In the genomic region with DNA sequence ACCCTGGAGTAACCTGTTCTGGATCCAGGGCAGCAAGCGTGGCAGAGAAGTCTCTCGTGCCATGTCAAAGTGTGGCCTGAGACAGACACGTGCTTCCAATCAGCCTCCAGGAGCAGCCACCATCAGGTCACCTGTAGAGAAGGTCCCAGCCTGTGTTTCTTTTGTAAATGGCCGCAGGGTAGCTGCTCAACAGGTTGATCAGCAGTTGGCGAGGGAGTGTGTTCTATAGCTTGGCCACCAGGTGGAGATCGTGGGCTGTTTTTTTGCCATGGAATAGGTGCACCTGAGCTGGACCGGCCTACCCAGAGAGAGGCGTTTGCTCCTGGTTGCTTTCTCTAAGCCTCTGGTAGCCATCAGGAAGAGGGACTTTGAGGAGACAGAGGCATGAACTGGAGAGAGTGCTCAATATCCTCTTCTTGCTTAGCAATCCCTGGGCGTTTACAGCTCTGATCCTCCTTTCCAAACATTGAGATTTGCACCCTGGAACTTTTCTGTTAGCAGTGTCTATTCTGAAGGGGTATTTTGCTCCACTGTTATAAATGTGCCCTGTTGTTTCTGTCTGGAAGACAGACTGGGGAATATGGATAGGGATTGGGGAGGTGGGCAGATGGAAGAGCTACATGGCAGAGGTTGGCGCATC, we compare ENCODE assay signal across 1 cellular context.
TF ChIP-seq lines count a peak whose summit lies in the region.

No MANE protein-coding gene starts in this region.

TF ChIP-seq in HepG2, 621 proteins besides CTCF, POLR2A, EP300 and RAD21 (continued from another document and continues in another):
- TF ChIP-seq, protein P1, sequence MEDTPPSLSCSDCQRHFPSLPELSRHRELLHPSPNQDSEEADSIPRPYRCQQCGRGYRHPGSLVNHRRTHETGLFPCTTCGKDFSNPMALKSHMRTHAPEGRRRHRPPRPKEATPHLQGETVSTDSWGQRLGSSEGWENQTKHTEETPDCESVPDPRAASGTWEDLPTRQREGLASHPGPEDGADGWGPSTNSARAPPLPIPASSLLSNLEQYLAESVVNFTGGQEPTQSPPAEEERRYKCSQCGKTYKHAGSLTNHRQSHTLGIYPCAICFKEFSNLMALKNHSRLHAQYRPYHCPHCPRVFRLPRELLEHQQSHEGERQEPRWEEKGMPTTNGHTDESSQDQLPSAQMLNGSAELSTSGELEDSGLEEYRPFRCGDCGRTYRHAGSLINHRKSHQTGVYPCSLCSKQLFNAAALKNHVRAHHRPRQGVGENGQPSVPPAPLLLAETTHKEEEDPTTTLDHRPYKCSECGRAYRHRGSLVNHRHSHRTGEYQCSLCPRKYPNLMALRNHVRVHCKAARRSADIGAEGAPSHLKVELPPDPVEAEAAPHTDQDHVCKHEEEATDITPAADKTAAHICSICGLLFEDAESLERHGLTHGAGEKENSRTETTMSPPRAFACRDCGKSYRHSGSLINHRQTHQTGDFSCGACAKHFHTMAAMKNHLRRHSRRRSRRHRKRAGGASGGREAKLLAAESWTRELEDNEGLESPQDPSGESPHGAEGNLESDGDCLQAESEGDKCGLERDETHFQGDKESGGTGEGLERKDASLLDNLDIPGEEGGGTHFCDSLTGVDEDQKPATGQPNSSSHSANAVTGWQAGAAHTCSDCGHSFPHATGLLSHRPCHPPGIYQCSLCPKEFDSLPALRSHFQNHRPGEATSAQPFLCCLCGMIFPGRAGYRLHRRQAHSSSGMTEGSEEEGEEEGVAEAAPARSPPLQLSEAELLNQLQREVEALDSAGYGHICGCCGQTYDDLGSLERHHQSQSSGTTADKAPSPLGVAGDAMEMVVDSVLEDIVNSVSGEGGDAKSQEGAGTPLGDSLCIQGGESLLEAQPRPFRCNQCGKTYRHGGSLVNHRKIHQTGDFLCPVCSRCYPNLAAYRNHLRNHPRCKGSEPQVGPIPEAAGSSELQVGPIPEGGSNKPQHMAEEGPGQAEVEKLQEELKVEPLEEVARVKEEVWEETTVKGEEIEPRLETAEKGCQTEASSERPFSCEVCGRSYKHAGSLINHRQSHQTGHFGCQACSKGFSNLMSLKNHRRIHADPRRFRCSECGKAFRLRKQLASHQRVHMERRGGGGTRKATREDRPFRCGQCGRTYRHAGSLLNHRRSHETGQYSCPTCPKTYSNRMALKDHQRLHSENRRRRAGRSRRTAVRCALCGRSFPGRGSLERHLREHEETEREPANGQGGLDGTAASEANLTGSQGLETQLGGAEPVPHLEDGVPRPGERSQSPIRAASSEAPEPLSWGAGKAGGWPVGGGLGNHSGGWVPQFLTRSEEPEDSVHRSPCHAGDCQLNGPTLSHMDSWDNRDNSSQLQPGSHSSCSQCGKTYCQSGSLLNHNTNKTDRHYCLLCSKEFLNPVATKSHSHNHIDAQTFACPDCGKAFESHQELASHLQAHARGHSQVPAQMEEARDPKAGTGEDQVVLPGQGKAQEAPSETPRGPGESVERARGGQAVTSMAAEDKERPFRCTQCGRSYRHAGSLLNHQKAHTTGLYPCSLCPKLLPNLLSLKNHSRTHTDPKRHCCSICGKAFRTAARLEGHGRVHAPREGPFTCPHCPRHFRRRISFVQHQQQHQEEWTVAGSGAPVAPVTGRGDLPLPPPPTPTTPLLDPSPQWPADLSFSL (CRISPR knock-in tag; IDR thresholded peaks at IDR 0.05): no peak
- TF ChIP-seq MTF2 (CRISPR knock-in tag; IDR thresholded peaks at IDR 0.05; ENCODE audit: borderline replicate concordance) (0 out of 2 replicates have a peak, but pooled peaks have one; percentile 49), HNRNPK (IDR thresholded peaks at IDR 0.05; ENCODE audit: low read depth, low read length, poor library complexity, severe bottlenecking) (no peak), NFYB (CRISPR knock-in tag; IDR thresholded peaks at IDR 0.05) (0 out of 2 replicates have a peak, but pooled peaks have one; percentile 12), ZC3H4 (CRISPR knock-in tag; IDR thresholded peaks at IDR 0.05; ENCODE audit: borderline replicate concordance) (no peak), ZFX (CRISPR knock-in tag; IDR thresholded peaks at IDR 0.05; ENCODE audit: low read depth) (0 out of 2 replicates have a peak, but pooled peaks have one; percentile 20), ZNF407 (CRISPR knock-in tag; IDR thresholded peaks at IDR 0.05; ENCODE audit: not compliant biosample characterization) (no peak), ZFP62 (CRISPR knock-in tag; IDR thresholded peaks at IDR 0.05) (no peak), MEIS1 (CRISPR knock-in tag; IDR thresholded peaks at IDR 0.05; ENCODE audit: borderline replicate concordance) (peak; percentile 61; the same call in 1 of the 2 replicates), BORCS8-MEF2B (CRISPR knock-in tag; IDR thresholded peaks at IDR 0.05) (0 out of 2 replicates have a peak, but pooled peaks have one; percentile 35), ZNF331 (CRISPR knock-in tag; IDR thresholded peaks at IDR 0.05) (0 out of 2 replicates have a peak, but pooled peaks have one; percentile 17), TAF15 (IDR thresholded peaks at IDR 0.05; ENCODE audit: low read depth, low read length, poor library complexity, severe bottlenecking) (no peak), HNRNPH1 (optimal IDR thresholded peaks at IDR 0.05; ENCODE audit: low read depth, low read length) (no peak), CHD4 (IDR thresholded peaks at IDR 0.05; ENCODE audit: borderline replicate concordance, low read length) (no peak), PLRG1 (conservative IDR thresholded peaks at IDR 0.05) (no peak)
- TF ChIP-seq, protein P2, sequence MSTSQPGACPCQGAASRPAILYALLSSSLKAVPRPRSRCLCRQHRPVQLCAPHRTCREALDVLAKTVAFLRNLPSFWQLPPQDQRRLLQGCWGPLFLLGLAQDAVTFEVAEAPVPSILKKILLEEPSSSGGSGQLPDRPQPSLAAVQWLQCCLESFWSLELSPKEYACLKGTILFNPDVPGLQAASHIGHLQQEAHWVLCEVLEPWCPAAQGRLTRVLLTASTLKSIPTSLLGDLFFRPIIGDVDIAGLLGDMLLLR (CRISPR knock-in tag; IDR thresholded peaks at IDR 0.05): no peak
- TF ChIP-seq, protein P3, sequence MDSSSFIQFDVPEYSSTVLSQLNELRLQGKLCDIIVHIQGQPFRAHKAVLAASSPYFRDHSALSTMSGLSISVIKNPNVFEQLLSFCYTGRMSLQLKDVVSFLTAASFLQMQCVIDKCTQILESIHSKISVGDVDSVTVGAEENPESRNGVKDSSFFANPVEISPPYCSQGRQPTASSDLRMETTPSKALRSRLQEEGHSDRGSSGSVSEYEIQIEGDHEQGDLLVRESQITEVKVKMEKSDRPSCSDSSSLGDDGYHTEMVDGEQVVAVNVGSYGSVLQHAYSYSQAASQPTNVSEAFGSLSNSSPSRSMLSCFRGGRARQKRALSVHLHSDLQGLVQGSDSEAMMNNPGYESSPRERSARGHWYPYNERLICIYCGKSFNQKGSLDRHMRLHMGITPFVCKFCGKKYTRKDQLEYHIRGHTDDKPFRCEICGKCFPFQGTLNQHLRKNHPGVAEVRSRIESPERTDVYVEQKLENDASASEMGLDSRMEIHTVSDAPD (CRISPR knock-in tag; IDR thresholded peaks at IDR 0.05): no peak
- TF ChIP-seq, protein P4, sequence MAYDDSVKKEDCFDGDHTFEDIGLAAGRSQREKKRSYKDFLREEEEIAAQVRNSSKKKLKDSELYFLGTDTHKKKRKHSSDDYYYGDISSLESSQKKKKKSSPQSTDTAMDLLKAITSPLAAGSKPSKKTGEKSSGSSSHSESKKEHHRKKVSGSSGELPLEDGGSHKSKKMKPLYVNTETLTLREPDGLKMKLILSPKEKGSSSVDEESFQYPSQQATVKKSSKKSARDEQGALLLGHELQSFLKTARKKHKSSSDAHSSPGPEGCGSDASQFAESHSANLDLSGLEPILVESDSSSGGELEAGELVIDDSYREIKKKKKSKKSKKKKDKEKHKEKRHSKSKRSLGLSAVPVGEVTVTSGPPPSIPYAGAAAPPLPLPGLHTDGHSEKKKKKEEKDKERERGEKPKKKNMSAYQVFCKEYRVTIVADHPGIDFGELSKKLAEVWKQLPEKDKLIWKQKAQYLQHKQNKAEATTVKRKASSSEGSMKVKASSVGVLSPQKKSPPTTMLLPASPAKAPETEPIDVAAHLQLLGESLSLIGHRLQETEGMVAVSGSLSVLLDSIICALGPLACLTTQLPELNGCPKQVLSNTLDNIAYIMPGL (CRISPR knock-in tag; IDR thresholded peaks at IDR 0.05; ENCODE audit: borderline replicate concordance in 1 of 2, low read depth in 1 of 2): 0 out of 4 replicates have a peak, but pooled peaks of 1 of the 2 experiments have one; percentile 30
- TF ChIP-seq, protein P5, sequence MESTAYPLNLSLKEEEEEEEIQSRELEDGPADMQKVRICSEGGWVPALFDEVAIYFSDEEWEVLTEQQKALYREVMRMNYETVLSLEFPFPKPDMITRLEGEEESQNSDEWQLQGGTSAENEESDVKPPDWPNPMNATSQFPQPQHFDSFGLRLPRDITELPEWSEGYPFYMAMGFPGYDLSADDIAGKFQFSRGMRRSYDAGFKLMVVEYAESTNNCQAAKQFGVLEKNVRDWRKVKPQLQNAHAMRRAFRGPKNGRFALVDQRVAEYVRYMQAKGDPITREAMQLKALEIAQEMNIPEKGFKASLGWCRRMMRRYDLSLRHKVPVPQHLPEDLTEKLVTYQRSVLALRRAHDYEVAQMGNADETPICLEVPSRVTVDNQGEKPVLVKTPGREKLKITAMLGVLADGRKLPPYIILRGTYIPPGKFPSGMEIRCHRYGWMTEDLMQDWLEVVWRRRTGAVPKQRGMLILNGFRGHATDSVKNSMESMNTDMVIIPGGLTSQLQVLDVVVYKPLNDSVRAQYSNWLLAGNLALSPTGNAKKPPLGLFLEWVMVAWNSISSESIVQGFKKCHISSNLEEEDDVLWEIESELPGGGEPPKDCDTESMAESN (CRISPR knock-in tag; conservative IDR thresholded peaks at IDR 0.05): 0 out of 2 replicates have a peak, but pooled peaks have one; percentile 29
- TF ChIP-seq, protein P6, sequence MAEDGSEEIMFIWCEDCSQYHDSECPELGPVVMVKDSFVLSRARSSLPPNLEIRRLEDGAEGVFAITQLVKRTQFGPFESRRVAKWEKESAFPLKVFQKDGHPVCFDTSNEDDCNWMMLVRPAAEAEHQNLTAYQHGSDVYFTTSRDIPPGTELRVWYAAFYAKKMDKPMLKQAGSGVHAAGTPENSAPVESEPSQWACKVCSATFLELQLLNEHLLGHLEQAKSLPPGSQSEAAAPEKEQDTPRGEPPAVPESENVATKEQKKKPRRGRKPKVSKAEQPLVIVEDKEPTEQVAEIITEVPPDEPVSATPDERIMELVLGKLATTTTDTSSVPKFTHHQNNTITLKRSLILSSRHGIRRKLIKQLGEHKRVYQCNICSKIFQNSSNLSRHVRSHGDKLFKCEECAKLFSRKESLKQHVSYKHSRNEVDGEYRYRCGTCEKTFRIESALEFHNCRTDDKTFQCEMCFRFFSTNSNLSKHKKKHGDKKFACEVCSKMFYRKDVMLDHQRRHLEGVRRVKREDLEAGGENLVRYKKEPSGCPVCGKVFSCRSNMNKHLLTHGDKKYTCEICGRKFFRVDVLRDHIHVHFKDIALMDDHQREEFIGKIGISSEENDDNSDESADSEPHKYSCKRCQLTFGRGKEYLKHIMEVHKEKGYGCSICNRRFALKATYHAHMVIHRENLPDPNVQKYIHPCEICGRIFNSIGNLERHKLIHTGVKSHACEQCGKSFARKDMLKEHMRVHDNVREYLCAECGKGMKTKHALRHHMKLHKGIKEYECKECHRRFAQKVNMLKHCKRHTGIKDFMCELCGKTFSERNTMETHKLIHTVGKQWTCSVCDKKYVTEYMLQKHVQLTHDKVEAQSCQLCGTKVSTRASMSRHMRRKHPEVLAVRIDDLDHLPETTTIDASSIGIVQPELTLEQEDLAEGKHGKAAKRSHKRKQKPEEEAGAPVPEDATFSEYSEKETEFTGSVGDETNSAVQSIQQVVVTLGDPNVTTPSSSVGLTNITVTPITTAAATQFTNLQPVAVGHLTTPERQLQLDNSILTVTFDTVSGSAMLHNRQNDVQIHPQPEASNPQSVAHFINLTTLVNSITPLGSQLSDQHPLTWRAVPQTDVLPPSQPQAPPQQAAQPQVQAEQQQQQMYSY (CRISPR knock-in tag; IDR thresholded peaks at IDR 0.05): no peak
